8 cellular contexts compared by ENCODE assay signal in genomic region chr12:62468935-62469334, GRCh38. TPM values are rescaled to one million over a fixed set of nuclear protein-coding genes. Genes with fewer than 3 reads are reported as not detected.
DNase-seq lines count a peak whose midpoint lies in the region; ATAC-seq, FAIRE-seq and TF ChIP-seq lines count a peak whose summit lies in the region.

No MANE protein-coding gene starts in this region.

- ATAC-seq in CD4-positive, CD25-positive, alpha-beta regulatory T cell (ENCODE audit: low read depth in 2 of 2): no peak
- no peak for ATAC-seq in GM12878
- no peak for ATAC-seq in GM23338

- peaks cover 58% of the 10 kb centered on the region for H3K79me2 ChIP-seq in GM12878 (ENCODE audit: control insufficient read depth, insufficient read depth, low read length)
- peaks cover 69% of the 10 kb centered on the region for H3K79me2 ChIP-seq in neural progenitor cell (ENCODE audit: low read depth)
- H3K79me2 ChIP-seq in GM23338 (replicated peaks; ENCODE audit: insufficient read depth): peaks cover 55% of the 10 kb centered on the region

- H3K27ac Mint-ChIP-seq in CD4-positive, CD25-positive, alpha-beta regulatory T cell: no peak overlapping the region
- H3K27ac Mint-ChIP-seq in neural progenitor cell: no peak overlapping the region
- H3K27ac Mint-ChIP-seq in GM23338: no peak overlapping the region

- no peak for TF ChIP-seq EP300 in GM12878 (IDR thresholded peaks at IDR 0.05; ENCODE audit: borderline replicate concordance in 1 of 2, control insufficient read depth in 1 of 2, low read depth in 2 of 2, low read length in 2 of 2)

- H2AFZ ChIP-seq in GM12878 (ENCODE audit: control insufficient read depth, low read depth, low read length) (no peak overlapping the region), neural progenitor cell (replicated peaks) (no peak overlapping the region), GM23338 (no peak overlapping the region)

- intact Hi-C loops in GM12878 (cut with micrococcal nuclease; ENCODE audit: unreplicated experiment): no loop called here

- RAD21 ChIA-PET in GM12878 (lab: Charles Lee; ENCODE audit: unreplicated experiment): interaction anchor here (0.9 kb wide), 1 partner anchor 112 kb away, joined by 3 read pairs; no protein-coding TSS in a partner anchor

- no peak for FAIRE-seq in GM12878 (lab: Jason Lieb, UNC)

- POLR2A ChIA-PET in GM12878 (lab: Charles Lee): no interaction called here

- WGBS in GM12878 (ENCODE audit: insufficient coverage, insufficient replicate concordance, low lambda C conversion rate, missing lambda C conversion rate): 77% methylated on average over 7 of the region's 8 CpGs

- in situ Hi-C loops in GM12878 (cut with MboI): no loop called here

- H3K4me3 ChIP-seq in CD4-positive, CD25-positive, alpha-beta regulatory T cell (ENCODE audit: low read depth, low read length): peak overlapping the region; percentile 70
- H3K4me3 ChIP-seq in HUES6 (ENCODE audit: low read depth, low read length) (peak overlapping the region; percentile 37), GM12878 (peak overlapping the region; percentile 51), neural progenitor cell (peak overlapping the region; percentile 85), WERI-Rb-1 (ENCODE audit: low read depth, low read length) (no peak overlapping the region), GM23338 (no peak overlapping the region)

- no peak overlapping the region for H3K9ac ChIP-seq in HUES6 (ENCODE audit: low read length)
- peak overlapping the region; percentile 94 for H3K9ac ChIP-seq in GM12878 (ENCODE audit: control insufficient read depth, insufficient read depth, low read length)
- H3K9ac ChIP-seq in neural progenitor cell: no peak overlapping the region

- H3K4me1 Mint-ChIP-seq in CD4-positive, CD25-positive, alpha-beta regulatory T cell: peaks cover 17 to 43% (median 29%) of the 10 kb centered on the region in 4 donors
- H3K4me1 Mint-ChIP-seq in neural progenitor cell: peaks cover 18% of the 10 kb centered on the region
- H3K4me1 Mint-ChIP-seq in GM23338: peaks cover 8% of the 10 kb centered on the region

- CTCF ChIA-PET in GM12878 (lab: Yijun Ruan, JAX): no interaction called here

- SMC1A ChIA-PET in GM12878 (lab: Charles Lee; ENCODE audit: uncharacterized antibody, unreplicated experiment): interaction anchor here (1.7 kb wide), 1 partner anchor 75 kb away, joined by 5 read pairs; no protein-coding TSS in a partner anchor

- no peak for TF ChIP-seq RAD21 in GM12878 (IDR thresholded peaks at IDR 0.05; ENCODE audit: insufficient read depth, low read depth, low read length)

- peaks cover 0 to under 1% (median 0%) of the 10 kb centered on the region in 7 donors for H3K9me3 Mint-ChIP-seq in CD4-positive, CD25-positive, alpha-beta regulatory T cell
- H3K9me3 Mint-ChIP-seq in neural progenitor cell (peaks cover 2% of the 10 kb centered on the region), GM23338 (peaks cover under 1% of the 10 kb centered on the region)

- peak overlapping the region; percentile 59 to 89 (median 72) for H3K4me3 Mint-ChIP-seq in CD4-positive, CD25-positive, alpha-beta regulatory T cell
- H3K4me3 Mint-ChIP-seq in neural progenitor cell: peak overlapping the region; percentile 51
- no peak overlapping the region for H3K4me3 Mint-ChIP-seq in GM23338

- H3K4me1 ChIP-seq in CD4-positive, CD25-positive, alpha-beta regulatory T cell (ENCODE audit: control insufficient read depth, insufficient read depth, low read length, poor library complexity, severe bottlenecking): peaks cover 19% of the 10 kb centered on the region
- peaks cover 5% of the 10 kb centered on the region; the same call in 1 of the 2 replicates for H3K4me1 ChIP-seq in HUES6 (ENCODE audit: control insufficient read depth, insufficient read depth, low read length)
- H3K4me1 ChIP-seq in GM12878 (ENCODE audit: control insufficient read depth, insufficient read depth, low read length): no peaks in the 10 kb centered on the region
- peaks cover 24% of the 10 kb centered on the region for H3K4me1 ChIP-seq in neural progenitor cell
- H3K4me1 ChIP-seq in GM23338 (ENCODE audit: insufficient read depth): peaks cover 10% of the 10 kb centered on the region

- no peaks in the 10 kb centered on the region; the same call in 1 of the 2 replicates for H3K9me2 ChIP-seq in GM23338 (ENCODE audit: insufficient read depth)

- H3K4me2 ChIP-seq in GM12878 (ENCODE audit: control insufficient read depth, insufficient read depth) (peak overlapping the region; percentile 82), neural progenitor cell (peak overlapping the region; percentile 94), GM23338 (no peak overlapping the region)

- H3K27me3 ChIP-seq in CD4-positive, CD25-positive, alpha-beta regulatory T cell (ENCODE audit: control insufficient read depth, insufficient read depth, low read length): no peaks in the 10 kb centered on the region
- H3K27me3 ChIP-seq in HUES6 (ENCODE audit: control insufficient read depth, insufficient read depth, low read length) (no peaks in the 10 kb centered on the region), GM12878 (replicated peaks in 1 of 2; ENCODE audit: control insufficient read depth in 2 of 2, insufficient read depth in 2 of 2, low read length in 1 of 2) (no peaks in the 10 kb centered on the region), neural progenitor cell (no peaks in the 10 kb centered on the region), WERI-Rb-1 (ENCODE audit: insufficient read depth, low read depth, severe bottlenecking) (no peaks in the 10 kb centered on the region), GM23338 (ENCODE audit: insufficient read depth) (0 out of 2 replicates have a peak, but pooled peaks cover 3% of the 10 kb centered on the region)

- TF ChIP-seq CTCF in GM12878 (IDR thresholded peaks at IDR 0.05 in 2 of 3, conservative IDR thresholded peaks at IDR 0.05 in 1 of 3; ENCODE audit: control insufficient read depth in 2 of 3, extremely low read depth in 1 of 3, insufficient read depth in 1 of 3, low read depth in 3 of 3, low read length in 3 of 3) (no peak), neural progenitor cell (IDR thresholded peaks at IDR 0.05) (no peak), WERI-Rb-1 (IDR thresholded peaks at IDR 0.05; ENCODE audit: low read depth, low read length) (no peak), GM23338 (conservative IDR thresholded peaks at IDR 0.05; ENCODE audit: low read depth in 2 of 2) (no peak)

- no peaks in the 10 kb centered on the region for H4K20me1 ChIP-seq in GM12878 (ENCODE audit: control insufficient read depth, insufficient read depth)
- peaks cover 17% of the 10 kb centered on the region for H4K20me1 ChIP-seq in neural progenitor cell (ENCODE audit: low read depth)
- peaks cover 6% of the 10 kb centered on the region for H4K20me1 ChIP-seq in GM23338 (replicated peaks; ENCODE audit: insufficient read depth)

- H3K9me3 ChIP-seq in CD4-positive, CD25-positive, alpha-beta regulatory T cell (ENCODE audit: control insufficient read depth in 2 of 2, low read length in 2 of 2): peaks cover 0 to under 1% of the 10 kb centered on the region in 2 experiments
- H3K9me3 ChIP-seq in HUES6 (ENCODE audit: control insufficient read depth, insufficient read depth, low read depth, low read length): peaks cover 3% of the 10 kb centered on the region; the same call in 1 of the 2 replicates
- no peaks in the 10 kb centered on the region for H3K9me3 ChIP-seq in GM12878 (replicated peaks; ENCODE audit: control insufficient read depth, insufficient read depth, low read length)
- no peaks in the 10 kb centered on the region for H3K9me3 ChIP-seq in neural progenitor cell (ENCODE audit: low read depth)
- no peaks in the 10 kb centered on the region for H3K9me3 ChIP-seq in WERI-Rb-1 (ENCODE audit: severe bottlenecking)

- H3K36me3 ChIP-seq in CD4-positive, CD25-positive, alpha-beta regulatory T cell (ENCODE audit: control insufficient read depth, insufficient read depth, low read length): peaks cover 5% of the 10 kb centered on the region
- H3K36me3 ChIP-seq in HUES6 (ENCODE audit: control insufficient read depth, insufficient read depth, low read length) (no peaks in the 10 kb centered on the region), GM12878 (ENCODE audit: control insufficient read depth in 2 of 2, insufficient read depth in 2 of 2, low read length in 1 of 2) (no peaks in the 10 kb centered on the region; a peak in 1 of 4 replicates), neural progenitor cell (no peaks in the 10 kb centered on the region), WERI-Rb-1 (peaks cover 8% of the 10 kb centered on the region), GM23338 (ENCODE audit: insufficient read depth) (no peaks in the 10 kb centered on the region)

- DNase-seq in CD4-positive, CD25-positive, alpha-beta regulatory T cell: no peak
- DNase-seq in GM12878 (ENCODE audit: low read depth, low spot score) (no peak), neural progenitor cell (ENCODE audit: low spot score) (no peak), erythroblast (lab: John Stamatoyannopoulos, UW) (no peak), WERI-Rb-1 (no peak), GM23338 (ENCODE audit: low spot score) (no peak), NCI-H1930 (lab: John Stamatoyannopoulos, UW) (no peak)

- H3K27ac ChIP-seq in CD4-positive, CD25-positive, alpha-beta regulatory T cell (ENCODE audit: insufficient read depth, low read length, poor library complexity, severe bottlenecking): no peak overlapping the region
- H3K27ac ChIP-seq in HUES6 (ENCODE audit: low read depth, low read length): no peak overlapping the region
- H3K27ac ChIP-seq in GM12878 (ENCODE audit: control insufficient read depth, insufficient read depth): no peak overlapping the region
- H3K27ac ChIP-seq in neural progenitor cell: no peak overlapping the region
- no peak overlapping the region for H3K27ac ChIP-seq in WERI-Rb-1
- H3K27ac ChIP-seq in GM23338 (ENCODE audit: low read depth): no peak overlapping the region

- H3F3A ChIP-seq in neural progenitor cell (ENCODE audit: low read depth) (peaks cover 9% of the 10 kb centered on the region), GM23338 (replicated peaks; ENCODE audit: low read depth) (no peaks in the 10 kb centered on the region)

- H3K27me3 Mint-ChIP-seq in CD4-positive, CD25-positive, alpha-beta regulatory T cell: no peaks in the 10 kb centered on the region
- H3K27me3 Mint-ChIP-seq in neural progenitor cell (ENCODE audit: insufficient read depth, low read depth) (no peaks in the 10 kb centered on the region), GM23338 (ENCODE audit: insufficient read depth, low read depth, poor library complexity) (peaks cover 3% of the 10 kb centered on the region)

- TF ChIP-seq POLR2A in GM12878 (IDR thresholded peaks at IDR 0.05; ENCODE audit: low read depth, low read length) (no peak), erythroblast (IDR thresholded peaks at IDR 0.05; ENCODE audit: low read length) (no peak)

- no peaks in the 10 kb centered on the region for H3K36me3 Mint-ChIP-seq in CD4-positive, CD25-positive, alpha-beta regulatory T cell
- peaks cover 1% of the 10 kb centered on the region for H3K36me3 Mint-ChIP-seq in neural progenitor cell
- H3K36me3 Mint-ChIP-seq in GM23338 (ENCODE audit: low read depth): no peaks in the 10 kb centered on the region; the same call in 2 of the 3 replicates

- no TSS peak for BruUV-seq in GM12878 (replicated peaks; lab: Mats Ljungman, UMichigan)

RNA-seq across cellular contexts. Expression of gene MON2, which starts 2.3 kb away (rescaled TPM):
- total RNA-seq in CD4-positive, CD25-positive, alpha-beta regulatory T cell: 70.1 TPM
- polyA plus RNA-seq in CD4-positive, CD25-positive, alpha-beta regulatory T cell: 10 to 100 TPM; 14.4 to 17.4 (median 15.6) TPM
- total RNA-seq in GM12878 (2013; cell fraction: nucleolus; rRNA removed): 350 and 393 TPM in 2 replicates
- total RNA-seq in GM12878 (2014; rRNA removed): 23.8 and 24.9 TPM in 2 replicates
- total RNA-seq in GM12878 (2014; rRNA removed; fragmentation: Illumina TruSeq; extraction: Trizol): 34.3 and 39.2 TPM in 2 replicates
- 28.7 and 32.4 TPM in 2 replicates for total RNA-seq in GM12878 (2021)
- 9.7 TPM for polyA plus RNA-seq in GM12878 (2011; ENCODE audit: low read depth)
- 22.9 and 31.9 TPM in 2 replicates for polyA plus RNA-seq in GM12878 (2011; rRNA removed)
- polyA plus RNA-seq in GM12878 (2011; cell fraction: cytosol; rRNA removed): 5.5 and 10.3 TPM in 2 replicates
- polyA plus RNA-seq in GM12878 (2011; cell fraction: nucleus; rRNA removed): 54.9 TPM in 2 replicates
- 15.3 and 21.1 TPM in 2 replicates for polyA plus RNA-seq in GM12878 (2012)
- polyA plus RNA-seq in GM12878 (2014; fragmentation: Illumina TruSeq; extraction: Trizol): 27.1 and 34.6 TPM in 2 replicates
- 1 to 10 TPM; 5.4 to 5.9 TPM for polyA plus RNA-seq in GM12878 (2014; fragmentation: Nextera tagmentation; extraction: Ambion mirVana)
- polyA plus RNA-seq in GM12878 (2014; rRNA removed): 16.9 and 17.9 TPM in 2 replicates
- 10 to 100 TPM; 22.0 to 25.2 TPM for polyA plus RNA-seq in GM12878 (2016; fragmentation: Nextera tagmentation; extraction: Ambion mirVana)
- 34.5 and 49.2 TPM in 2 replicates for polyA minus RNA-seq in GM12878 (2011; rRNA and poly(A)+ RNA removed)
- polyA minus RNA-seq in GM12878 (2011; cell fraction: cytosol; rRNA and poly(A)+ RNA removed): 9.1 and 14.2 TPM in 2 replicates
- polyA minus RNA-seq in GM12878 (2011; cell fraction: nucleus; rRNA and poly(A)+ RNA removed): 57.7 and 76.9 TPM in 2 replicates
- 44.2 and 62.3 TPM in 2 replicates for total RNA-seq in neural progenitor cell (ENCODE audit: low replicate concordance)
- 27.3 and 32.2 TPM in 2 replicates for total RNA-seq in GM23338 (2014; rRNA removed; shearing (Covaris generic))
- polyA plus RNA-seq in GM23338 (2016; fragmentation: Nextera tagmentation; extraction: Ambion mirVana): 9.0 and 11.0 TPM in 2 replicates

Comparison
In these comparisons a context has a peak if more than half of its experiments do, and no peak if none do; other contexts are left out.
1. H3K4me3 ChIP-seq: peak in CD4-positive, CD25-positive, alpha-beta regulatory T cell (single experiment), HUES6 (single experiment), GM12878 (single experiment) and neural progenitor cell (single experiment); none in WERI-Rb-1 (single experiment) and GM23338 (single experiment).